Comparison of ENCODE assay signal across 1 cellular context in genomic region chr19:2984196-2984490, GRCh38.
TF ChIP-seq lines count a peak whose summit lies in the region.

No MANE protein-coding gene starts in this region.

TF ChIP-seq in IMR-90, 13 proteins besides CTCF, POLR2A, EP300 and RAD21:
- TF ChIP-seq MXI1 (IDR thresholded peaks at IDR 0.05; ENCODE audit: borderline replicate concordance, low read depth, low read length) (no peak), MAZ (IDR thresholded peaks at IDR 0.05; ENCODE audit: borderline replicate concordance, low read depth, low read length) (no peak), BHLHE40 (IDR thresholded peaks at IDR 0.05; ENCODE audit: low read depth, low read length) (no peak), RFX5 (IDR thresholded peaks at IDR 0.05; ENCODE audit: low read depth, low read length) (no peak), CHD1 (IDR thresholded peaks at IDR 0.05; ENCODE audit: low read depth, low read length) (no peak), MAFK (IDR thresholded peaks at IDR 0.05; ENCODE audit: low read depth, low read length) (no peak)
